ENCODE assay signal across 13 cellular contexts in the genomic region with DNA sequence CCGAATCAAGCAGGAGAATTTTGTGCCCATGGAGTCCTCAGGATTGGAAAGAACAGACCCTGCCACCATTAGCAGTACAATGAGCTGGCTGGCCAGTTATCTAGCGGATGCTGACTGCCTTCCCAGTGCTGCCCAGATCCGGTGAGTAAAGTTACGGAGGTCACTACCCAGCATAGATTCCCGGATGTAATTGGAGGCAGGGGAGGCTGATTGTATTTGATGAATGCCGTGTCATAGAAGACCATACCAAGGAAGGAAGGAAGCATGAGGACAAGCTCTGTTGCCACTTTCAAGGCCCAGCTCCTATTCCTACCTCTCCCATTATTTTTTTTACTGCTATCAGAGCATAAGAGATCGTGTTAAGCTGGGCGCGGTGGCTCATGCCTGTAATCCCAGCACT. TPM values are rescaled to one million over a fixed set of nuclear protein-coding genes. Genes with fewer than 3 reads are reported as not detected.
DNase-seq lines count a peak whose midpoint lies in the region; ATAC-seq and TF ChIP-seq lines count a peak whose summit lies in the region.
"Had no signal": no experiment of that assay in that cellular context is flagged by ENCODE, and none has a peak within 500 bp of the region (broad histone marks: within the 10 kb centered on the region; RNA-seq: fewer than 3 reads in every experiment).

No MANE protein-coding gene starts in this region.

- DNase-seq in activated CD8-positive, alpha-beta T cell treated with anti-CD3 and anti-CD28 coated beads, Interleukin-2, amount 10 ng/mL, durations not matched to agents 7 days and 5 days, result peak; percentile 2
- DNase-seq in activated CD8-positive, alpha-beta T cell treated with anti-CD3 and anti-CD28 coated beads for 36 hours, result no peak
- DNase-seq in esophagus muscularis mucosa (ENCODE audit: extremely low spot score) (peak; percentile 66), prostate gland (ENCODE audit: low spot score) (no peak), NCI-H146 treated with DMSO at 0.1 percent for 48 hours (lab: John Stamatoyannopoulos, UW; ENCODE audit: unreplicated experiment) (no peak), NCI-H146 (lab: John Stamatoyannopoulos, UW) (no peak)
- DNase-seq in effector CD4-positive, alpha-beta T cell, result no peak
- DNase-seq: Caco-2; CD8-positive, alpha-beta memory T cell; GF-D8; GOT3; H9 had no signal

- no peak for TF ChIP-seq CTCF in activated CD8-positive, alpha-beta T cell treated with anti-CD3 and anti-CD28 coated beads for 36 hours (IDR thresholded peaks at IDR 0.05)
- TF ChIP-seq CTCF in esophagus muscularis mucosa (IDR thresholded peaks at IDR 0.05) (no peak), prostate gland (IDR thresholded peaks at IDR 0.05) (no peak)

- no peaks in the 10 kb centered on the region for H3K36me3 Mint-ChIP-seq in activated CD8-positive, alpha-beta T cell treated with anti-CD3 and anti-CD28 coated beads, Interleukin-2, amount 10 ng/mL, durations not matched to agents 7 days and 5 days (ENCODE audit: low read depth)
- H3K36me3 Mint-ChIP-seq in activated CD8-positive, alpha-beta T cell treated with anti-CD3 and anti-CD28 coated beads for 36 hours (ENCODE audit: low read depth), result no peaks in the 10 kb centered on the region

- H3K27ac Mint-ChIP-seq in activated CD8-positive, alpha-beta T cell treated with anti-CD3 and anti-CD28 coated beads, Interleukin-2, amount 10 ng/mL, durations not matched to agents 7 days and 5 days, result no peak overlapping the region
- H3K27ac Mint-ChIP-seq in activated CD8-positive, alpha-beta T cell treated with anti-CD3 and anti-CD28 coated beads for 36 hours, result no peak overlapping the region
- H3K27ac Mint-ChIP-seq: H9 had no signal

- TF ChIP-seq POLR2A in esophagus muscularis mucosa (IDR thresholded peaks at IDR 0.05; ENCODE audit: low read depth), result no peak
- no peak for TF ChIP-seq POLR2A in prostate gland (IDR thresholded peaks at IDR 0.05)

- H3K4me1 ChIP-seq in esophagus muscularis mucosa, result no peaks in the 10 kb centered on the region
- no peaks in the 10 kb centered on the region for H3K4me1 ChIP-seq in prostate gland (replicated peaks)
- H3K4me1 ChIP-seq: Caco-2 had no signal

- no peak overlapping the region for H3K27ac ChIP-seq in esophagus muscularis mucosa (replicated peaks in 1 of 4)
- peak overlapping the region; percentile 57 to 77 for H3K27ac ChIP-seq in prostate gland
- H3K27ac ChIP-seq: 22Rv1 had no signal

- H3K4me3 ChIP-seq in esophagus muscularis mucosa (no peak overlapping the region), prostate gland (no peak overlapping the region)

- TF ChIP-seq EP300 in esophagus muscularis mucosa (IDR thresholded peaks at IDR 0.05), result no peak

- no peak overlapping the region for H3K4me3 Mint-ChIP-seq in activated CD8-positive, alpha-beta T cell treated with anti-CD3 and anti-CD28 coated beads, Interleukin-2, amount 10 ng/mL, durations not matched to agents 7 days and 5 days
- no peak overlapping the region for H3K4me3 Mint-ChIP-seq in activated CD8-positive, alpha-beta T cell treated with anti-CD3 and anti-CD28 coated beads for 36 hours
- H3K4me3 Mint-ChIP-seq: CD8-positive, alpha-beta memory T cell; H9 had no signal

- POLR2A ChIA-PET in activated CD8-positive, alpha-beta T cell treated with anti-CD3 and anti-CD28 coated beads, Interleukin-2, amount 10 ng/mL, durations not matched to agents 7 days and 5 days (lab: Charles Lee), result interaction anchor here (0.6 kb wide), 1 partner anchor 9 kb away, joined by 3 read pairs; no protein-coding TSS in a partner anchor
- POLR2A ChIA-PET in activated CD8-positive, alpha-beta T cell treated with anti-CD3 and anti-CD28 coated beads for 36 hours (lab: Charles Lee), result no interaction called here

- WGBS in esophagus muscularis mucosa, result 94% methylated on average over 9 of the region's 9 CpGs
- WGBS in prostate gland, result 91% methylated on average over 9 of the region's 9 CpGs

- CTCF ChIA-PET in activated CD8-positive, alpha-beta T cell treated with anti-CD3 and anti-CD28 coated beads, Interleukin-2, amount 10 ng/mL, durations not matched to agents 7 days and 5 days (lab: Charles Lee), result interaction anchor here (1.0 kb wide), 1 partner anchor 78 kb away, joined by 3 read pairs; no protein-coding TSS in a partner anchor
- CTCF ChIA-PET in activated CD8-positive, alpha-beta T cell treated with anti-CD3 and anti-CD28 coated beads for 36 hours (lab: Charles Lee), result interaction anchor here (11.4 kb wide), 1 partner anchor 72 kb away, joined by 589 read pairs; no protein-coding TSS in a partner anchor

- H3K9me3 Mint-ChIP-seq in activated CD8-positive, alpha-beta T cell treated with anti-CD3 and anti-CD28 coated beads, Interleukin-2, amount 10 ng/mL, durations not matched to agents 7 days and 5 days (ENCODE audit: insufficient read depth), result no peaks in the 10 kb centered on the region
- H3K9me3 Mint-ChIP-seq in activated CD8-positive, alpha-beta T cell treated with anti-CD3 and anti-CD28 coated beads for 36 hours, result no peaks in the 10 kb centered on the region
- H3K9me3 Mint-ChIP-seq: CD8-positive, alpha-beta memory T cell; H9 had no signal

- H3K9me3 ChIP-seq in esophagus muscularis mucosa (no peaks in the 10 kb centered on the region), prostate gland (no peaks in the 10 kb centered on the region)
- H3K9me3 ChIP-seq: Caco-2 had no signal

- no peak for ATAC-seq in activated CD8-positive, alpha-beta T cell treated with anti-CD3 and anti-CD28 coated beads, Interleukin-2, amount 10 ng/mL, durations not matched to agents 7 days and 5 days
- no peak for ATAC-seq in activated CD8-positive, alpha-beta T cell treated with anti-CD3 and anti-CD28 coated beads for 36 hours

- H3K4me1 Mint-ChIP-seq in activated CD8-positive, alpha-beta T cell treated with anti-CD3 and anti-CD28 coated beads, Interleukin-2, amount 10 ng/mL, durations not matched to agents 7 days and 5 days (ENCODE audit: low read depth), result peaks cover 3% of the 10 kb centered on the region
- no peaks in the 10 kb centered on the region for H3K4me1 Mint-ChIP-seq in activated CD8-positive, alpha-beta T cell treated with anti-CD3 and anti-CD28 coated beads for 36 hours (ENCODE audit: low read depth)

- H3K36me3 ChIP-seq in esophagus muscularis mucosa (peaks cover 0 to 15% (median 7%) of the 10 kb centered on the region in 4 donors), prostate gland (no peaks in the 10 kb centered on the region)

- intact Hi-C loops in activated CD8-positive, alpha-beta T cell treated with anti-CD3 and anti-CD28 coated beads for 36 hours (cut with micrococcal nuclease), result no loop called here
- intact Hi-C loops in esophagus muscularis mucosa (cut with DNase I), result no loop called here
- intact Hi-C loops in prostate gland (cut with DNase I), result no loop called here

- H3K27me3 Mint-ChIP-seq in activated CD8-positive, alpha-beta T cell treated with anti-CD3 and anti-CD28 coated beads, Interleukin-2, amount 10 ng/mL, durations not matched to agents 7 days and 5 days (ENCODE audit: low read depth), result peaks cover 3% of the 10 kb centered on the region
- H3K27me3 Mint-ChIP-seq in activated CD8-positive, alpha-beta T cell treated with anti-CD3 and anti-CD28 coated beads for 36 hours, result no peaks in the 10 kb centered on the region

- H3K27me3 ChIP-seq in esophagus muscularis mucosa (no peaks in the 10 kb centered on the region), prostate gland (replicated peaks; ENCODE audit: insufficient read depth) (no peaks in the 10 kb centered on the region)

RNA-seq across cellular contexts. Expression of a gene that starts 26.2 kb away (rescaled TPM):
- total RNA-seq in activated CD8-positive, alpha-beta T cell treated with anti-CD3 and anti-CD28 coated beads, Interleukin-2, amount 10 ng/mL, durations not matched to agents 7 days and 5 days, result 10 to 100 TPM; 32.0 to 33.7 TPM
- total RNA-seq in activated CD8-positive, alpha-beta T cell treated with anti-CD3 and anti-CD28 coated beads for 36 hours, result 10 to 100 TPM; 13.2 to 20.9 TPM
- total RNA-seq in esophagus muscularis mucosa (100 to 1,000 TPM in 2 of 4 donors, 10 to 100 TPM in 2; 90.3 to 114 (median 99.5) TPM), prostate gland (10 to 100 TPM; 85.2 to 95.1 TPM)

RNA-seq across cellular contexts. Expression of a gene that starts 39.2 kb away (rescaled TPM):
- 1 to 10 TPM in 1 of 2 experiments, under 1 TPM in 1; 0.97 to 1.2 TPM for total RNA-seq in activated CD8-positive, alpha-beta T cell treated with anti-CD3 and anti-CD28 coated beads, Interleukin-2, amount 10 ng/mL, durations not matched to agents 7 days and 5 days
- total RNA-seq in activated CD8-positive, alpha-beta T cell treated with anti-CD3 and anti-CD28 coated beads for 36 hours, result 1 to 10 TPM; 2.1 to 2.4 TPM
- 10 to 100 TPM; 25.8 to 45.8 (median 42.6) TPM for total RNA-seq in esophagus muscularis mucosa
- total RNA-seq in prostate gland, result 10 to 100 TPM; 12.0 to 20.6 TPM

Comparison
In these comparisons a context has a peak if more than half of its experiments do, and no peak if none do; other contexts are left out.
1. DNase-seq: peak in activated CD8-positive, alpha-beta T cell treated with anti-CD3 and anti-CD28 coated beads, Interleukin-2, amount 10 ng/mL, durations not matched to agents 7 days and 5 days (single experiment) and esophagus muscularis mucosa (single experiment); none in activated CD8-positive, alpha-beta T cell treated with anti-CD3 and anti-CD28 coated beads for 36 hours (single experiment), prostate gland (single experiment), effector CD4-positive, alpha-beta T cell (single experiment), NCI-H146 treated with DMSO at 0.1 percent for 48 hours (single experiment) and NCI-H146 (single experiment).
2. H3K27ac ChIP-seq: peak in prostate gland (2 of 2); none in esophagus muscularis mucosa (0 of 4).